In the genomic region with DNA sequence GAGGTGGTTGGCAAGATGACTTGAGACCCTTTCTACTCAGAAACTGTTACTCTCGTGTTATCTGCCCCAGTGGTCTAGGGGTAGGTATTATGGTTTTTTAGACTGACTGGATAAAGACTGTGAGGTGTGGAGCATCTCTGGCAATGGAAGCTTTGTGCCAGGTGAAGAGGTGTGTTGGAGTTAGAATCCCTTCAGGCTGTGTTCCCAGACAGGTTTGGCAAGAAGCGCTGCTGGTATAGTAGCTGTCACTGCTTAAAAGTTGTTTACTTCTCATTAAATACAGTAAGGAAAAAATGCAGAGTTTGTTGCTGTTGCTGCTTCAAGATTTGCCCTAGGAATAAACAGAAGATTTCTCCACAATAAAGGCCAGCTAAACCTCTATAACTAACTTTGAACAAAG, we compare ENCODE assay signal across 25 cellular contexts. TPM values are rescaled to one million over a fixed set of nuclear protein-coding genes. Genes with fewer than 3 reads are reported as not detected.
"Had no signal": no experiment of that assay in that cellular context is flagged by ENCODE, and none has a peak within 500 bp of the region (broad histone marks: within the 10 kb centered on the region; RNA-seq: fewer than 3 reads in every experiment).

No MANE protein-coding gene starts in this region.

- H3K36me3 Mint-ChIP-seq: activated naive CD8-positive, alpha-beta T cell; mesothelial cell of epicardium; naive thymus-derived CD4-positive, alpha-beta T cell had no signal

- H3K4me1 ChIP-seq: psoas muscle, tibial nerve had no signal

- ATAC-seq: activated T-cell treated with anti-CD3 and anti-CD28 coated beads, Interleukin-2, amount 50 U/mL, for 72 hours; body of pancreas; left cardiac atrium; naive thymus-derived CD4-positive, alpha-beta T cell; pancreas; psoas muscle had no signal

- H3K4me1 Mint-ChIP-seq: mesothelial cell of epicardium; naive thymus-derived CD4-positive, alpha-beta T cell; neural crest cell had no signal

- H3K4me3 ChIP-seq: body of pancreas, esophagus squamous epithelium, pancreas, psoas muscle, sigmoid colon, tibial nerve had no signal

- H3K27ac Mint-ChIP-seq: activated naive CD8-positive, alpha-beta T cell; activated T-cell treated with anti-CD3 and anti-CD28 coated beads, Interleukin-2, amount 50 U/mL, for 72 hours; mesothelial cell of epicardium; naive thymus-derived CD4-positive, alpha-beta T cell had no signal

- DNase-seq: activated CD4-positive, alpha-beta T cell treated with anti-CD3 and anti-CD28 coated beads for 4 hours; activated CD4-positive, alpha-beta T cell treated with anti-CD3 and anti-CD28 coated beads, Interleukin-2, amount 50 U/mL, for 4 hours; activated naive CD4-positive, alpha-beta T cell treated with Interleukin-2 at 50 U/mL for 16 hours; activated T-cell treated with anti-CD3 and anti-CD28 coated beads for 4 hours; activated T-cell treated with anti-CD3 and anti-CD28 coated beads, Interleukin-2, amount 50 U/mL, for 72 hours; anterior cingulate cortex; body of pancreas; esophagus squamous epithelium; foreskin melanocyte; glutamatergic neuron; left cardiac atrium; naive thymus-derived CD4-positive, alpha-beta T cell; nucleus accumbens; pancreas; psoas muscle; sigmoid colon; small intestine; stimulated activated CD4-positive, alpha-beta T cell treated with anti-CD3 and anti-CD28 coated beads, Interleukin-1b, Interleukin-23, amount 100 ng/mL, for 48 hours; stimulated activated naive CD4-positive, alpha-beta T cell had no signal

- H3K36me3 ChIP-seq: esophagus squamous epithelium, pancreas, sigmoid colon, tibial nerve had no signal

- H3K27me3 ChIP-seq: body of pancreas, esophagus squamous epithelium, sigmoid colon, tibial nerve had no signal

- H3K9me3 Mint-ChIP-seq: activated T-cell treated with anti-CD3 and anti-CD28 coated beads, Interleukin-2, amount 50 U/mL, for 72 hours; mesothelial cell of epicardium; neural crest cell had no signal

- H3K9me3 ChIP-seq: body of pancreas, esophagus squamous epithelium, pancreas, psoas muscle, sigmoid colon, tibial nerve had no signal

- H3K27ac ChIP-seq: body of pancreas, pancreas, psoas muscle, sigmoid colon, tibial nerve, VCaP had no signal

- H3K4me3 Mint-ChIP-seq: activated naive CD8-positive, alpha-beta T cell; activated T-cell treated with anti-CD3 and anti-CD28 coated beads, Interleukin-2, amount 50 U/mL, for 72 hours; mesothelial cell of epicardium; naive thymus-derived CD4-positive, alpha-beta T cell; neural crest cell had no signal

RNA-seq across cellular contexts. Expression of gene AREG, which starts 35.3 kb away (rescaled TPM):
- total RNA-seq: liver, neural crest cell had no signal
